In the genomic region with DNA sequence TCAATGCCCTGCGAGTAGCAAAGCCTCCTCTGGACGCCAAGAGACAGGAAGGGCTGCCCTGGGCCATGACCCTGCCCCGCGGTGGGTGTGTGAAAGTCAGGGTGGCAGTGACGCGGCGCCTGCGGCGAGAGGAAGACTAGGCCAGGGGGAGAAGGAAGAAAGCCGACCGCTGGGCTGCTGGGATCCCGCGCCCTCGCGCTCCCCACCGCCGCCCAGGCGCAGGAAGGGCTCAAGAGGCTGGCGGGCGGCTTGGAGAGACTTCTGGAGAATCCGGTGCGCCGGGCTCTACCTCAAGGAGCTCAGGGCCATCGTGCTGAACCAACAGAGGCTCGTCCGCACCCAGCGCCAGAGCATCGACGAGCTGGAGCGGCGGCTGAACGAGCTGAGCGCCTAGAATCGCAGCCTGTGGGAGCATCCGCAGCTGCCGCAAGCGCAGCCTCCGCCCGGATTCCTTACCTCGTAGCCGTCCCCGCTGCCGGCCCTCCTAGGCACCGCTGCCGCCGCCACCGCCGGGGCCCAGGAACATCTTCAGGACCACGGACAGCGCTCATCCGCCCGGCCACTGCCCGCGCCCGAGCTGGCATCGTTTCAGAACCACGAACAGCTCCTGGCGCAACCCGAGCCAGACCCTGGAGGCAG, we compare ENCODE assay signal across 8 cellular contexts.
DNase-seq lines count a peak whose midpoint lies in the region; ATAC-seq, FAIRE-seq and TF ChIP-seq lines count a peak whose summit lies in the region.

No MANE protein-coding gene starts in this region.

- peaks cover 2% of the 10 kb centered on the region for H3K4me1 Mint-ChIP-seq in T-helper 2 cell treated with Interferon-gamma antibody and Interleukin-4, amounts not matched to agents 5 μg/mL and 100 μg/mL, for 36 hours (ENCODE audit: low read depth)

- TF ChIP-seq CTCF in psoas muscle (IDR thresholded peaks at IDR 0.05): no peak
- TF ChIP-seq CTCF in uterus (IDR thresholded peaks at IDR 0.05): no peak

- H3K27ac Mint-ChIP-seq in T-helper 2 cell treated with Interferon-gamma antibody and Interleukin-4, amounts not matched to agents 5 μg/mL and 100 μg/mL, for 36 hours: no peak overlapping the region

- H3K4me3 ChIP-seq in psoas muscle (no peak overlapping the region), uterus (no peak overlapping the region)

- H3K4me1 ChIP-seq in psoas muscle (no peaks in the 10 kb centered on the region), uterus (peaks cover 0 to 4% of the 10 kb centered on the region in 2 donors)

- H3K4me3 Mint-ChIP-seq in T-helper 2 cell treated with Interferon-gamma antibody and Interleukin-4, amounts not matched to agents 5 μg/mL and 100 μg/mL, for 36 hours: no peak overlapping the region

- intact Hi-C loops in left ventricle myocardium superior (cut with micrococcal nuclease) (no loop called here), psoas muscle (cut with DNase I) (no loop called here), uterus (cut with DNase I; ENCODE audit: low total_unique reads) (no loop called here)

- no peak for TF ChIP-seq POLR2A in uterus (IDR thresholded peaks at IDR 0.05)

- DNase-seq in D341Med (ENCODE audit: low spot score): peak; percentile 71
- peak; percentile 61 for DNase-seq in HTR-8/SVneo (ENCODE audit: insufficient read length, low spot score)
- DNase-seq in T-helper 2 cell treated with Interferon-gamma antibody and Interleukin-4, amounts not matched to agents 5 μg/mL and 100 μg/mL, for 36 hours (ENCODE audit: low spot score): peak; percentile 74
- DNase-seq in amygdala (lab: John Stamatoyannopoulos, UW): peak in 50 of 56 donors; percentile 12 to 80 (median 55)
- DNase-seq in left ventricle myocardium superior: peak; percentile 87
- peak; percentile 71 to 81 for DNase-seq in psoas muscle
- DNase-seq in uterus: peak; percentile 47 to 71

- no peaks in the 10 kb centered on the region for H3K9me3 ChIP-seq in psoas muscle
- no peaks in the 10 kb centered on the region for H3K9me3 ChIP-seq in uterus

- H3K27ac ChIP-seq in psoas muscle: no peak overlapping the region
- no peak overlapping the region for H3K27ac ChIP-seq in uterus

- ATAC-seq in left ventricle myocardium superior (peak; percentile 96), psoas muscle (peak; percentile 74 to 86 (median 82)), HG02870 (IDR thresholded peaks at IDR 0.05; ENCODE audit: unreplicated experiment) (no peak)

- WGBS in psoas muscle, 3 donors: 1 to 2% (median 2%) methylated on average over 54 to 59 of the region's 59 CpGs

- H3K27me3 Mint-ChIP-seq in T-helper 2 cell treated with Interferon-gamma antibody and Interleukin-4, amounts not matched to agents 5 μg/mL and 100 μg/mL, for 36 hours (ENCODE audit: low read depth): peaks cover 21% of the 10 kb centered on the region

- H3K36me3 ChIP-seq in psoas muscle (ENCODE audit: insufficient read depth in 1 of 2, low read depth in 1 of 2) (no peaks in the 10 kb centered on the region), uterus (no peaks in the 10 kb centered on the region)

- FAIRE-seq in HTR-8/SVneo (lab: Jason Lieb, UNC): peak; percentile 52

- H3K27me3 ChIP-seq in psoas muscle (ENCODE audit: insufficient read depth in 3 of 3, low read length in 2 of 3) (no peaks in the 10 kb centered on the region), uterus (no peaks in the 10 kb centered on the region)

- no peaks in the 10 kb centered on the region for H3K9me3 Mint-ChIP-seq in T-helper 2 cell treated with Interferon-gamma antibody and Interleukin-4, amounts not matched to agents 5 μg/mL and 100 μg/mL, for 36 hours

- no peaks in the 10 kb centered on the region for H3K36me3 Mint-ChIP-seq in T-helper 2 cell treated with Interferon-gamma antibody and Interleukin-4, amounts not matched to agents 5 μg/mL and 100 μg/mL, for 36 hours (ENCODE audit: low read depth)
